In the genomic region with DNA sequence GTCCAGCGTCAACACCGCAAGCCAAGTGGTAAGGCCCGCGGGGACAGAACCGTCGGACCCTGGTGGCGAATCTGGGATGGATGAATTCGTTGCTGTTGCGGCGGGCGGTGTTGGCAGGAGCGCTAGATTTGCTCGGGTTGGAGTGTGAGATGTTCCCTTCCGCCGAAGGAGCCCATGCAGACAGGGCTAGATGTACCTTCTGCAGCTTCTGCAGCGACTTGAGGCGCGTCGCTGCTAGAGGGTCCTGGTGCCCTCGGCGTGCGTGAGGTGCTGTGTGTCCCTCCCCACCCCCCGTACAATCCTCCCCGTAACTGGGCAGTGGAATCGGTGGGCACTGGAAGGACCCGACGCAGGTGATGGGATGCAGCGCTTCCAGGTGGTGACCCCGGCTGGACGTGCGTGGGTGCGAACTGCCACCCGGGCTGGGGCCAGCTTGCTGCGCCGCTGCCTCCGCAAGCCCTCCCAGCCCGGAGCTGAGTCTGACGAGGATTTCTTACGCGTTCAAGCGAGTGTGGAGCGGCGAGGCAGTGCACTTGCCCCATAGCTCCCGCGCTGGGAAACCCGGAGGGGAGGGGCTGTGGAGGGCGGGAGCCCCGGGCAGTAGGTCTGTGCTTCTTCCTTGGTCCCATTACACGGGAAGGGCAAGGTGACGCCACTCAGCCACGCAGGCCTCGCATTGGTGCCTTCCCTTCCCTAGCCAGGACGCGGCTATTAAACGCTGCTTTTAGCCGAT, we compare ENCODE assay signal across 1 cellular context.
TF ChIP-seq lines count a peak whose summit lies in the region.

No MANE protein-coding gene starts in this region.

TF ChIP-seq in HepG2, 621 proteins besides CTCF, POLR2A, EP300 and RAD21:
- TF ChIP-seq, protein P1, sequence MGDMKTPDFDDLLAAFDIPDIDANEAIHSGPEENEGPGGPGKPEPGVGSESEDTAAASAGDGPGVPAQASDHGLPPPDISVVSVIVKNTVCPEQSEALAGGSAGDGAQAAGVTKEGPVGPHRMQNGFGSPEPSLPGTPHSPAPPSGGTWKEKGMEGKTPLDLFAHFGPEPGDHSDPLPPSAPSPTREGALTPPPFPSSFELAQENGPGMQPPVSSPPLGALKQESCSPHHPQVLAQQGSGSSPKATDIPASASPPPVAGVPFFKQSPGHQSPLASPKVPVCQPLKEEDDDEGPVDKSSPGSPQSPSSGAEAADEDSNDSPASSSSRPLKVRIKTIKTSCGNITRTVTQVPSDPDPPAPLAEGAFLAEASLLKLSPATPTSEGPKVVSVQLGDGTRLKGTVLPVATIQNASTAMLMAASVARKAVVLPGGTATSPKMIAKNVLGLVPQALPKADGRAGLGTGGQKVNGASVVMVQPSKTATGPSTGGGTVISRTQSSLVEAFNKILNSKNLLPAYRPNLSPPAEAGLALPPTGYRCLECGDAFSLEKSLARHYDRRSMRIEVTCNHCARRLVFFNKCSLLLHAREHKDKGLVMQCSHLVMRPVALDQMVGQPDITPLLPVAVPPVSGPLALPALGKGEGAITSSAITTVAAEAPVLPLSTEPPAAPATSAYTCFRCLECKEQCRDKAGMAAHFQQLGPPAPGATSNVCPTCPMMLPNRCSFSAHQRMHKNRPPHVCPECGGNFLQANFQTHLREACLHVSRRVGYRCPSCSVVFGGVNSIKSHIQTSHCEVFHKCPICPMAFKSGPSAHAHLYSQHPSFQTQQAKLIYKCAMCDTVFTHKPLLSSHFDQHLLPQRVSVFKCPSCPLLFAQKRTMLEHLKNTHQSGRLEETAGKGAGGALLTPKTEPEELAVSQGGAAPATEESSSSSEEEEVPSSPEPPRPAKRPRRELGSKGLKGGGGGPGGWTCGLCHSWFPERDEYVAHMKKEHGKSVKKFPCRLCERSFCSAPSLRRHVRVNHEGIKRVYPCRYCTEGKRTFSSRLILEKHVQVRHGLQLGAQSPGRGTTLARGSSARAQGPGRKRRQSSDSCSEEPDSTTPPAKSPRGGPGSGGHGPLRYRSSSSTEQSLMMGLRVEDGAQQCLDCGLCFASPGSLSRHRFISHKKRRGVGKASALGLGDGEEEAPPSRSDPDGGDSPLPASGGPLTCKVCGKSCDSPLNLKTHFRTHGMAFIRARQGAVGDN (CRISPR knock-in tag; IDR thresholded peaks at IDR 0.05) = peak; percentile 20; the same call in 1 of the 2 replicates
- TF ChIP-seq HOXA7 (CRISPR knock-in tag; IDR thresholded peaks at IDR 0.05) = no peak
